In genomic region chr22:50326959-50327710, GRCh38 we compare ENCODE assay signal across 1 cellular context.
A peak's percentile ranks its signal among the peaks of the same experiment; 100 is the strongest.
TF ChIP-seq lines count a peak whose summit lies in the region.

Gene DENND6B (minus strand): TSS chr22:50327012. CDS start chr22:50326988, 24 bp downstream.

TF ChIP-seq in H1, 55 proteins besides CTCF, POLR2A, EP300 and RAD21 (continued from another document):
- TF ChIP-seq CHD7 (IDR thresholded peaks at IDR 0.05; ENCODE audit: insufficient replicate concordance, low read length) (no peak), YY1 (IDR thresholded peaks at IDR 0.05; ENCODE audit: low read depth, low read length) (peak; percentile 79; the same call in 1 of the 2 replicates), TAF7 (optimal IDR thresholded peaks at IDR 0.05; ENCODE audit: borderline replicate concordance, low read depth, low read length) (peak; percentile 53), EGR1 (IDR thresholded peaks at IDR 0.05; ENCODE audit: borderline replicate concordance, low read depth, low read length) (peak; percentile 89), GABPA (IDR thresholded peaks at IDR 0.05; ENCODE audit: borderline replicate concordance, insufficient read depth, low read length) (peak; percentile 68; the same call in 1 of the 2 replicates), RFX5 (IDR thresholded peaks at IDR 0.05; ENCODE audit: borderline replicate concordance, low read depth, low read length) (no peak), BACH1 (IDR thresholded peaks at IDR 0.05; ENCODE audit: low read length) (peak; percentile 82; the same call in 1 of the 2 replicates), KDM4A (IDR thresholded peaks at IDR 0.05; ENCODE audit: low read depth, low read length, severe bottlenecking) (peak; percentile 87), KDM5A (IDR thresholded peaks at IDR 0.05; ENCODE audit: low read length) (no peak), SAP30 (IDR thresholded peaks at IDR 0.05; ENCODE audit: insufficient read depth, insufficient replicate concordance, low read length) (no peak), CTBP2 (IDR thresholded peaks at IDR 0.05; ENCODE audit: borderline replicate concordance, insufficient read depth, insufficient read length, low read length) (no peak), SIN3A (conservative IDR thresholded peaks at IDR 0.05 in 1 of 2, IDR thresholded peaks at IDR 0.05 in 1 of 2; ENCODE audit: low read depth in 1 of 2, low read length in 2 of 2) (peak in 1 of 2 experiments; percentile 80; a peak in 1 of 4 replicates), POLR2AphosphoS5 (IDR thresholded peaks at IDR 0.05; ENCODE audit: low read depth, low read length) (no peak), CBX8 (IDR thresholded peaks at IDR 0.05; ENCODE audit: borderline replicate concordance, low read depth, low read length) (no peak), E2F6 (IDR thresholded peaks at IDR 0.05) (peak; percentile 33), RXRA (IDR thresholded peaks at IDR 0.05; ENCODE audit: insufficient read depth, low read depth, low read length) (no peak), PHF8 (conservative IDR thresholded peaks at IDR 0.05; ENCODE audit: low read depth, low read length) (peak; percentile 80), SIRT6 (IDR thresholded peaks at IDR 0.05; ENCODE audit: low read length) (no peak)
TF ChIP-seq in H1: peak in this region for 10.
